In genomic region chr16:543301-544164, GRCh38 we compare ENCODE assay signal across 28 cellular contexts. TPM values are rescaled to one million over a fixed set of nuclear protein-coding genes. Genes with fewer than 3 reads are reported as not detected.
"Had no signal": no experiment of that assay in that cellular context is flagged by ENCODE, and none has a peak within 500 bp of the region (broad histone marks: within the 10 kb centered on the region; RNA-seq: fewer than 3 reads in every experiment).

No MANE protein-coding gene starts in this region.

- H3K36me3 ChIP-seq: prostate gland had no signal

- ATAC-seq: activated CD4-positive, CD25-positive, alpha-beta regulatory T cell treated with anti-CD3 and anti-CD28 coated beads, Interleukin-2, amount 50 U/mL, for 24 hours; activated T-cell treated with anti-CD3 and anti-CD28 coated beads, Interleukin-2, amount 50 U/mL, for 4 hours; activated T-helper 17 cell treated with anti-CD3 and anti-CD28 coated beads, Interleukin-2, amount 50 U/mL, for 72 hours; foreskin keratinocyte; heart left ventricle; left ventricle myocardium superior; pancreas; stimulated activated naive B cell treated with anti-CD40 and anti-IgM and Interleukin-4, amounts not matched to agents 10 μg/mL and 1 μg/mL and 100 μg/mL, for 72 hours had no signal

- H3K27me3 ChIP-seq: brain microvascular endothelial cell, esophagus muscularis mucosa, foreskin keratinocyte, heart left ventricle, pancreas, suprapubic skin, tibial artery had no signal

- H3K4me1 Mint-ChIP-seq: activated CD4-positive, alpha-beta memory T cell treated with anti-CD3 and anti-CD28 coated beads, Interleukin-2, amount 10 ng/mL, durations not matched to agents 7 days and 5 days; activated T-helper 17 cell treated with anti-CD3 and anti-CD28 coated beads, Interleukin-2, amount 50 U/mL, for 72 hours had no signal

- H3K27me3 Mint-ChIP-seq: activated CD4-positive, alpha-beta memory T cell treated with anti-CD3 and anti-CD28 coated beads, Interleukin-2, amount 10 ng/mL, durations not matched to agents 7 days and 5 days; activated CD4-positive, alpha-beta T cell treated with anti-CD3 and anti-CD28 coated beads, Interleukin-2, amount 10 ng/mL, durations not matched to agents 7 days and 5 days; activated T-helper 17 cell treated with anti-CD3 and anti-CD28 coated beads, Interleukin-2, amount 50 U/mL, for 72 hours; naive B cell; stimulated activated naive B cell treated with anti-CD40 and anti-IgM and Interleukin-4, amounts not matched to agents 10 μg/mL and 1 μg/mL and 100 μg/mL, for 72 hours had no signal

- H3K27ac ChIP-seq: brain microvascular endothelial cell, esophagus muscularis mucosa, foreskin keratinocyte, heart left ventricle, pancreas, prostate gland, suprapubic skin, tibial artery, VCaP had no signal

- DNase-seq: activated CD4-positive, alpha-beta memory T cell treated with anti-CD3 and anti-CD28 coated beads, Interleukin-2, amount 10 ng/mL, durations not matched to agents 7 days and 5 days; activated CD4-positive, alpha-beta T cell treated with anti-CD3 and anti-CD28 coated beads, Interleukin-2, amount 10 ng/mL, durations not matched to agents 7 days and 5 days; activated gamma-delta T cell treated with Interleukin-2 at 50 U/mL for 16 hours; activated naive CD4-positive, alpha-beta T cell treated with anti-CD3 and anti-CD28 coated beads, Interleukin-2, amount 50 U/mL, for 16 hours; activated T-cell treated with anti-CD3 and anti-CD28 coated beads, Interleukin-2, amount 50 U/mL, for 4 hours; amniotic stem cell; brain microvascular endothelial cell; central memory CD4-positive, alpha-beta T cell; foreskin keratinocyte; heart left ventricle; left ventricle myocardium superior; mammary epithelial cell; naive B cell; nephron progenitor cell; pancreas; stimulated activated CD4-positive, alpha-beta T cell treated with anti-CD3 and anti-CD28 coated beads, Interleukin-15, amount 100 ng/mL, for 24 hours; stimulated activated CD4-positive, alpha-beta T cell treated with anti-CD3 and anti-CD28 coated beads, Interleukin-2, amount 100 ng/mL, for 24 hours; stimulated activated naive B cell treated with anti-CD40 and anti-IgM and Interleukin-4, amounts not matched to agents 10 μg/mL and 1 μg/mL and 100 μg/mL, for 72 hours; tibial artery had no signal

- H3K4me1 ChIP-seq: foreskin keratinocyte, heart left ventricle, prostate gland, tibial artery had no signal

- H3K4me3 Mint-ChIP-seq: activated CD4-positive, alpha-beta memory T cell treated with anti-CD3 and anti-CD28 coated beads, Interleukin-2, amount 10 ng/mL, durations not matched to agents 7 days and 5 days; activated CD4-positive, alpha-beta T cell treated with anti-CD3 and anti-CD28 coated beads, Interleukin-2, amount 10 ng/mL, durations not matched to agents 7 days and 5 days; activated T-cell treated with anti-CD3 and anti-CD28 coated beads, Interleukin-2, amount 50 U/mL, for 4 hours; activated T-helper 17 cell treated with anti-CD3 and anti-CD28 coated beads, Interleukin-2, amount 50 U/mL, for 72 hours; naive B cell; nephron progenitor cell; stimulated activated naive B cell treated with anti-CD40 and anti-IgM and Interleukin-4, amounts not matched to agents 10 μg/mL and 1 μg/mL and 100 μg/mL, for 72 hours had no signal

- H3K27ac Mint-ChIP-seq: activated CD4-positive, alpha-beta memory T cell treated with anti-CD3 and anti-CD28 coated beads, Interleukin-2, amount 10 ng/mL, durations not matched to agents 7 days and 5 days; activated CD4-positive, alpha-beta T cell treated with anti-CD3 and anti-CD28 coated beads, Interleukin-2, amount 10 ng/mL, durations not matched to agents 7 days and 5 days; activated T-helper 17 cell treated with anti-CD3 and anti-CD28 coated beads, Interleukin-2, amount 50 U/mL, for 72 hours; naive B cell had no signal

- H3K9me3 ChIP-seq: esophagus muscularis mucosa, heart left ventricle, pancreas, prostate gland, suprapubic skin, tibial artery had no signal

- H3K4me3 ChIP-seq: esophagus muscularis mucosa, heart left ventricle, pancreas, prostate gland, suprapubic skin, tibial artery had no signal

- H3K9me3 Mint-ChIP-seq: activated CD4-positive, alpha-beta memory T cell treated with anti-CD3 and anti-CD28 coated beads, Interleukin-2, amount 10 ng/mL, durations not matched to agents 7 days and 5 days; activated T-cell treated with anti-CD3 and anti-CD28 coated beads, Interleukin-2, amount 50 U/mL, for 4 hours; activated T-helper 17 cell treated with anti-CD3 and anti-CD28 coated beads, Interleukin-2, amount 50 U/mL, for 72 hours; naive B cell; nephron progenitor cell; stimulated activated naive B cell treated with anti-CD40 and anti-IgM and Interleukin-4, amounts not matched to agents 10 μg/mL and 1 μg/mL and 100 μg/mL, for 72 hours had no signal

- H3K36me3 Mint-ChIP-seq: naive B cell had no signal

RNA-seq across cellular contexts. Expression of gene PRR35, which starts 16.7 kb away (rescaled TPM):
- total RNA-seq: activated CD4-positive, alpha-beta memory T cell treated with anti-CD3 and anti-CD28 coated beads, Interleukin-2, amount 10 ng/mL, durations not matched to agents 7 days and 5 days; activated CD4-positive, alpha-beta T cell treated with anti-CD3 and anti-CD28 coated beads, Interleukin-2, amount 10 ng/mL, durations not matched to agents 7 days and 5 days; activated T-helper 17 cell treated with anti-CD3 and anti-CD28 coated beads, Interleukin-2, amount 50 U/mL, for 72 hours; esophagus muscularis mucosa; foreskin keratinocyte; heart left ventricle; kidney epithelial cell; left ventricle myocardium superior; mammary epithelial cell; suprapubic skin; T-helper 1 cell treated with Interleukin-12 subunit alpha and Interleukin-12 subunit beta and Interleukin-4 antibody, amounts not matched to agents 30 ng/mL and 1 ng/mL, for 36 hours; ureter had no signal
- polyA plus RNA-seq: foreskin keratinocyte, heart left ventricle, mammary epithelial cell had no signal
